ENCODE assay signal across 1 cellular context in the genomic region with DNA sequence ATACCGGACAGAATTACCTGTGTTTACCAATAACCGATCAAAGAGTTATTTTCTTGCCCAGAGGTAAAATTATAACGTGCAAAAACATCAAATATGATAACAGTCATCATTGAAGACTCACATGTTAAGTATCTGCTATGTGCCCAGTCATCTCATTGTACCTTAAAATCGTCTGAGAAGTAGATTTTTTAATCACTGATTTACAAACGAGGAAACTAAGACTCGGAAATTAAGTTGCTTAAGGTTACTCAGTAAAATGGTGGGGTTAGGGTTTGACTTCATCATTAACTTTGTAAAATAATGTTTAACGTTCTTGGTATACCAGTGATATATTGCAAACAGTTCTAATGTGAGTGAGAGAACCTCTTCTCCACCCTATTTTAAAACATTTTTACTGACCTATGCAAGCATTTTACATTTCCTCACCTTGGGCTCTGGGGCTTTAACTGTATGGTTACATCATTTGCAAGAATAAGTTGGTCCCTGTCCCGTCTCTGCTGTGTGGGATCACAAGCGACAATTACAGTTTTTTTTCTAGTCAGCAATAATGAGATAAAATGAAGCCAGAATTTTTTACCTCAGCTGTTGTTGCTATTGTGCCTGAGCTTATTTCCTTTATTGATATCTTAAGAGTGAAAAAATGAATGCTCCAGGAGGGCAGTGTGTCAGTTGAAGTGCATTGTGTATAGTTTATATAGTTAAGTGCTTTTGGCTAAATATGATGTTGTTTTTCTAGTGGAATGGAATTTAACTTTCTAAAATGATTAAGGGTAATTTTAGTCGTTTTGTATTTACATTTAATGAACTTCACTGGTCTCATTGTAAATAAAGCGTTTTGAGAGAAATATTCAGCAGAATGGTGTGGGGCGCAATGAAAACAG.
TF ChIP-seq lines count a peak whose summit lies in the region.

No MANE protein-coding gene starts in this region.

TF ChIP-seq in endothelial cell of umbilical vein, 7 proteins besides CTCF, POLR2A, EP300 and RAD21:
- TF ChIP-seq JUN (IDR thresholded peaks at IDR 0.05; ENCODE audit: borderline replicate concordance, insufficient read depth, insufficient read length, low read depth) (no peak), EZH2 (IDR thresholded peaks at IDR 0.05; ENCODE audit: borderline replicate concordance, low read depth, low read length, severe bottlenecking) (no peak), MYC (IDR thresholded peaks at IDR 0.05; ENCODE audit: low read depth, low read length) (no peak)
TF ChIP-seq in endothelial cell of umbilical vein: peak in this region for 0.
